In the genomic region with DNA sequence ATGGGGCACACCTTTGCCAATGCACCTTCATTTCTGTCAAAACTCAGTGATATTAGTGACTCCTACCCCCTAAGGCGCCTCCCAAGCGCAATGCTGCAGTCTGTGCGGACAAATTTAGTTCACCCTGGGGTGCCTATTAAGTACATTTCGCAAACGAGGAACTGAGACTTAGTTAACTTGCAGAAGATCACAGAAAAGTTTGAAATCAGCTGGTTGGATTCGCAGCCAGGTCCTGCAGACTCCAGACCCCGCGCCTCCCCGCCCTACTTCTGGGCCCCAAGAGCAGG, we compare ENCODE assay signal across 8 cellular contexts. TPM values are rescaled to one million over a fixed set of nuclear protein-coding genes. Genes with fewer than 3 reads are reported as not detected.
A peak's percentile ranks its signal among the peaks of the same experiment; 100 is the strongest.
DNase-seq lines count a peak whose midpoint lies in the region; ATAC-seq and TF ChIP-seq lines count a peak whose summit lies in the region.

No MANE protein-coding gene starts in this region.

- CTCF ChIA-PET in CD8-positive, alpha-beta T cell (lab: Charles Lee) = interaction anchor here (0.9 to 4.2 kb wide), 15 partner anchors 9 to 537 kb away, joined by 3 to 43 read pairs (median 6); partner anchors contain the start of genes AGBL3, BPGM and TMEM140

- peak overlapping the region; percentile 92 for H3K4me3 ChIP-seq in CD8-positive, alpha-beta T cell (ENCODE audit: low read depth, low read length)
- peak overlapping the region; percentile 96 for H3K4me3 ChIP-seq in thoracic aorta

- peak in 1 of 7 experiments; percentile 25 for DNase-seq in CD8-positive, alpha-beta T cell
- peak; percentile 28 for DNase-seq in activated naive CD4-positive, alpha-beta T cell treated with anti-CD3 and anti-CD28 coated beads, Interleukin-2, amount 50 U/mL, for 16 hours
- DNase-seq in iris pigment epithelial cell (ENCODE audit: low read depth) (peak; percentile 57), thoracic aorta (ENCODE audit: low spot score) (no peak), KBM-7 (no peak), NCI-H82 (lab: John Stamatoyannopoulos, UW) (no peak)

- POLR2A ChIA-PET in CD8-positive, alpha-beta T cell (lab: Charles Lee) = interaction anchor here (0.6 to 4.7 kb wide), 9 partner anchors 12 to 524 kb away, joined by 3 to 50 read pairs (median 10); partner anchors contain the start of genes AGBL3, BPGM, TMEM140 and WDR91

- H3K27me3 ChIP-seq in CD8-positive, alpha-beta T cell (ENCODE audit: insufficient read depth, low read length) = no peaks in the 10 kb centered on the region
- no peaks in the 10 kb centered on the region for H3K27me3 ChIP-seq in thoracic aorta (replicated peaks; ENCODE audit: insufficient read depth)

- H3K27me3 Mint-ChIP-seq in CD8-positive, alpha-beta T cell (ENCODE audit: low read depth) = no peaks in the 10 kb centered on the region

- in situ Hi-C loops in KBM-7 (cut with MboI; ENCODE audit: low pct_unique_long_range_greater_than_20kb, low sequenced_read_pairs) = loop anchor here (25.0 kb wide), 1 partner anchor 183 kb away; the partner anchor contains the start of gene AGBL3

- H3K4me3 Mint-ChIP-seq in CD8-positive, alpha-beta T cell = peak overlapping the region; percentile 84

- intact Hi-C loops in CD8-positive, alpha-beta T cell (cut with DNase I, micrococcal nuclease) = loop anchor here (1.0 to 2.0 kb wide), 11 partner anchors 22 to 537 kb away; partner anchors contain the start of genes AGBL3 (in 2 of the 2), TMEM140 (in 2 of the 2), WDR91 (in 2 of the 2) and BPGM (in 1 of the 2)

- H3K4me1 Mint-ChIP-seq in CD8-positive, alpha-beta T cell (ENCODE audit: low read depth) = peaks cover 49% of the 10 kb centered on the region

- H3K27ac ChIP-seq in CD8-positive, alpha-beta T cell (ENCODE audit: low read depth, low read length) = peak overlapping the region; percentile 94
- H3K27ac ChIP-seq in thoracic aorta = peak overlapping the region; percentile 94 to 95

- no peaks in the 10 kb centered on the region for H3K9me3 Mint-ChIP-seq in CD8-positive, alpha-beta T cell

- H3K36me3 ChIP-seq in CD8-positive, alpha-beta T cell (ENCODE audit: insufficient read depth, low read length) = peaks cover 13% of the 10 kb centered on the region
- H3K36me3 ChIP-seq in thoracic aorta = peaks cover 18% of the 10 kb centered on the region

- peaks cover 39% of the 10 kb centered on the region for H3K36me3 Mint-ChIP-seq in CD8-positive, alpha-beta T cell

- H3K27ac Mint-ChIP-seq in CD8-positive, alpha-beta T cell = peak overlapping the region; percentile 97

- no peak for TF ChIP-seq CTCF in CD8-positive, alpha-beta T cell (IDR thresholded peaks at IDR 0.05)
- TF ChIP-seq CTCF in thoracic aorta (IDR thresholded peaks at IDR 0.05) = no peak

- ATAC-seq in CD8-positive, alpha-beta T cell = peak; percentile 6
- ATAC-seq in HG03025 (IDR thresholded peaks at IDR 0.05; ENCODE audit: low FRiP score, unreplicated experiment) (peak; percentile 20), thoracic aorta (ENCODE audit: insufficient number of reproducible peaks, low FRiP score, low read depth) (no peak), HG02642 (IDR thresholded peaks at IDR 0.05; ENCODE audit: poor library complexity, unreplicated experiment) (no peak)

- no peaks in the 10 kb centered on the region for H3K9me3 ChIP-seq in CD8-positive, alpha-beta T cell (ENCODE audit: low read length)
- H3K9me3 ChIP-seq in thoracic aorta = no peaks in the 10 kb centered on the region

- H3K4me1 ChIP-seq in CD8-positive, alpha-beta T cell (ENCODE audit: insufficient read depth, low read length) = peaks cover 38% of the 10 kb centered on the region
- peaks cover 22 to 54% of the 10 kb centered on the region in 2 donors for H3K4me1 ChIP-seq in thoracic aorta (ENCODE audit: control insufficient read depth in 1 of 2, low read depth in 2 of 2)

RNA-seq across cellular contexts. Expression of gene CYREN, which starts 0.6 kb away (rescaled TPM):
- total RNA-seq in CD8-positive, alpha-beta T cell = 10 to 100 TPM; 14.0 to 15.2 TPM
- total RNA-seq in thoracic aorta = 10 to 100 TPM; 37.6 to 54.1 TPM

RNA-seq across cellular contexts. Expression of gene TMEM140, which starts 22.0 kb away (rescaled TPM):
- total RNA-seq in CD8-positive, alpha-beta T cell = 10 to 100 TPM; 18.8 to 21.8 TPM
- total RNA-seq in thoracic aorta = 10 to 100 TPM; 20.6 to 27.6 TPM

RNA-seq across cellular contexts. Expression of gene WDR91, which starts 41.4 kb away (rescaled TPM):
- 10 to 100 TPM; 43.3 to 46.6 TPM for total RNA-seq in CD8-positive, alpha-beta T cell
- 10 to 100 TPM; 36.2 to 78.3 TPM for total RNA-seq in thoracic aorta

Comparison
In these comparisons a context has a peak if more than half of its experiments do, and no peak if none do; other contexts are left out.
1. ATAC-seq: peak in CD8-positive, alpha-beta T cell (single experiment) and HG03025 (single experiment); none in thoracic aorta (single experiment) and HG02642 (single experiment).
2. DNase-seq: peak in activated naive CD4-positive, alpha-beta T cell treated with anti-CD3 and anti-CD28 coated beads, Interleukin-2, amount 50 U/mL, for 16 hours (single experiment) and iris pigment epithelial cell (single experiment); none in thoracic aorta (single experiment), KBM-7 (single experiment) and NCI-H82 (single experiment).